Comparison of ENCODE assay signal across 10 cellular contexts in genomic region chr1:98119793-98120192, GRCh38.
A peak's percentile ranks its signal among the peaks of the same experiment; 100 is the strongest.
DNase-seq lines count a peak whose midpoint lies in the region; TF ChIP-seq lines count a peak whose summit lies in the region.
"Had no signal": no experiment of that assay in that cellular context is flagged by ENCODE, and none has a peak within 500 bp of the region (broad histone marks: within the 10 kb centered on the region; RNA-seq: fewer than 3 reads in every experiment).

No MANE protein-coding gene starts in this region.

- DNase-seq in AG08395 (ENCODE audit: low spot score) (peak; percentile 20), H9 (peak; percentile 29), NCI-H446 treated with DMSO at 0.1 percent for 48 hours (lab: John Stamatoyannopoulos, UW) (peak; percentile 86), endodermal cell (peak; percentile 67), NCI-H187 treated with DMSO at 0.1 percent for 48 hours (lab: John Stamatoyannopoulos, UW) (no peak), sigmoid colon (no peak), GM19240 (ENCODE audit: insufficient read length, low spot score) (no peak), suprapubic skin (ENCODE audit: low spot score in 2 of 2) (no peak)
- DNase-seq: esophagus squamous epithelium, substantia nigra had no signal

- H3K4me3 ChIP-seq in endodermal cell (ENCODE audit: low read length) = no peak overlapping the region
- no peak overlapping the region for H3K4me3 ChIP-seq in sigmoid colon
- no peak overlapping the region for H3K4me3 ChIP-seq in suprapubic skin
- H3K4me3 ChIP-seq: esophagus squamous epithelium had no signal

- H2BK120ac ChIP-seq in H9 (ENCODE audit: low read depth, low read length, poor library complexity, severe bottlenecking) = no peak overlapping the region

- intact Hi-C loops in sigmoid colon (cut with DNase I) = no loop called here

- H3K14ac ChIP-seq in H9 (ENCODE audit: insufficient read depth, low read length) = no peak overlapping the region

- H3K27me3 Mint-ChIP-seq in H9 (ENCODE audit: low read depth) = no peaks in the 10 kb centered on the region
- H3K27me3 Mint-ChIP-seq in endodermal cell (ENCODE audit: insufficient read depth) = peaks cover 2% of the 10 kb centered on the region

- H3K79me2 ChIP-seq in H9 (ENCODE audit: insufficient read depth, low read length) = no peaks in the 10 kb centered on the region

- H3K27ac ChIP-seq in H9 (ENCODE audit: insufficient read length, low read depth, low read length) (no peak overlapping the region), endodermal cell (ENCODE audit: low read depth, low read length) (no peak overlapping the region), sigmoid colon (no peak overlapping the region), suprapubic skin (no peak overlapping the region)
- H3K27ac ChIP-seq: esophagus squamous epithelium had no signal

- no peak overlapping the region for H2AFZ ChIP-seq in H9 (ENCODE audit: low read length)

- H3K9me3 ChIP-seq in H9 (ENCODE audit: control insufficient read depth, low read depth, low read length) (no peaks in the 10 kb centered on the region), endodermal cell (ENCODE audit: control insufficient read depth, low read length) (no peaks in the 10 kb centered on the region), sigmoid colon (no peaks in the 10 kb centered on the region), suprapubic skin (no peaks in the 10 kb centered on the region)
- H3K9me3 ChIP-seq: esophagus squamous epithelium had no signal

- TF ChIP-seq EP300 in sigmoid colon (IDR thresholded peaks at IDR 0.05) = no peak
- TF ChIP-seq EP300 in suprapubic skin (IDR thresholded peaks at IDR 0.05) = no peak

- no peaks in the 10 kb centered on the region for H3K4me1 ChIP-seq in H9 (ENCODE audit: insufficient read depth, low read length)
- H3K4me1 ChIP-seq in endodermal cell (ENCODE audit: control insufficient read depth, insufficient read depth, low read length) = no peaks in the 10 kb centered on the region
- H3K4me1 ChIP-seq in sigmoid colon = no peaks in the 10 kb centered on the region
- peaks cover 5% of the 10 kb centered on the region for H3K4me1 ChIP-seq in suprapubic skin
- H3K4me1 ChIP-seq: esophagus squamous epithelium had no signal

- WGBS in H9 (ENCODE audit: extremely low coverage, insufficient read length, low lambda C conversion rate) = no CpG with 5 or more reads among the region's 1 CpG
- WGBS in endodermal cell (ENCODE audit: insufficient coverage in 1 of 2, insufficient read length in 1 of 2), 2 experiments = no CpG with 5 or more reads among the region's 1 CpG
- WGBS in sigmoid colon, 2 donors = 4 to 31% methylated on average over 1 of the region's 1 CpG
- WGBS in suprapubic skin = 29% methylated on average over 1 of the region's 1 CpG

- TF ChIP-seq CTCF in H9 (conservative IDR thresholded peaks at IDR 0.05) = no peak
- TF ChIP-seq CTCF in endodermal cell (conservative IDR thresholded peaks at IDR 0.05) = no peak
- no peak for TF ChIP-seq CTCF in sigmoid colon (IDR thresholded peaks at IDR 0.05)
- no peak for TF ChIP-seq CTCF in suprapubic skin (IDR thresholded peaks at IDR 0.05)

- H3K4me1 Mint-ChIP-seq in H9 (no peaks in the 10 kb centered on the region), endodermal cell (no peaks in the 10 kb centered on the region)

- H3K4me3 Mint-ChIP-seq in H9 (no peak overlapping the region), endodermal cell (no peak overlapping the region)

- H2AK5ac ChIP-seq in H9 (ENCODE audit: insufficient read length, low read length) = no peak overlapping the region

- no peak overlapping the region for H2BK12ac ChIP-seq in H9 (ENCODE audit: insufficient read length, low read depth, low read length)

- no peak overlapping the region for H3K56ac ChIP-seq in H9 (ENCODE audit: insufficient read length, low read depth, low read length)

- H3K27me3 ChIP-seq in H9 (ENCODE audit: insufficient read depth, low read length) (no peaks in the 10 kb centered on the region), endodermal cell (ENCODE audit: control insufficient read depth, insufficient read depth, low read length, poor library complexity, severe bottlenecking) (no peaks in the 10 kb centered on the region), sigmoid colon (no peaks in the 10 kb centered on the region), suprapubic skin (no peaks in the 10 kb centered on the region)
- H3K27me3 ChIP-seq: esophagus squamous epithelium had no signal

- no peak overlapping the region for H3T11ph ChIP-seq in H9 (ENCODE audit: low read length)

- no peak overlapping the region for H4K5ac ChIP-seq in H9 (ENCODE audit: insufficient read length, low read depth, low read length)

- H3K36me3 ChIP-seq in endodermal cell (ENCODE audit: control insufficient read depth, insufficient read depth, low read length) (no peaks in the 10 kb centered on the region), sigmoid colon (no peaks in the 10 kb centered on the region), suprapubic skin (no peaks in the 10 kb centered on the region)
- H3K36me3 ChIP-seq: esophagus squamous epithelium had no signal

- H3K9ac ChIP-seq in H9 (ENCODE audit: extremely low read depth, insufficient read length, low read length) = no peak overlapping the region
- H3K9ac ChIP-seq in endodermal cell (ENCODE audit: extremely low read depth, low read length, poor library complexity, severe bottlenecking) = no peak overlapping the region

- H3K4ac ChIP-seq in H9 (ENCODE audit: low read depth, low read length) = no peak overlapping the region

- H3K23ac ChIP-seq in H9 (ENCODE audit: insufficient read length, low read depth, low read length) = no peak overlapping the region

- H3K4me2 ChIP-seq in H9 (ENCODE audit: insufficient read depth, insufficient read length, low read length) = no peak overlapping the region

- H3K36me3 Mint-ChIP-seq in H9 (ENCODE audit: insufficient read depth in 1 of 3, low read depth in 3 of 3) = no peaks in the 10 kb centered on the region
- H3K36me3 Mint-ChIP-seq in endodermal cell (ENCODE audit: low read depth) = no peaks in the 10 kb centered on the region

- H3K18ac ChIP-seq in H9 (ENCODE audit: insufficient read length, low read depth, low read length) = no peak overlapping the region

- no peak overlapping the region for H2BK15ac ChIP-seq in H9 (ENCODE audit: low read depth, low read length)

- TF ChIP-seq POLR2A in sigmoid colon (IDR thresholded peaks at IDR 0.05) = no peak
- no peak for TF ChIP-seq POLR2A in suprapubic skin (IDR thresholded peaks at IDR 0.05)

- no peak overlapping the region for H4K91ac ChIP-seq in H9 (ENCODE audit: insufficient read length, low read depth, low read length)

- H4K8ac ChIP-seq in H9 (replicated peaks; ENCODE audit: insufficient read length, low read depth, low read length) = no peak overlapping the region

- no peak overlapping the region for H2BK20ac ChIP-seq in H9 (ENCODE audit: low read depth, low read length, poor library complexity, severe bottlenecking)

- H3K9me3 Mint-ChIP-seq in H9 (no peaks in the 10 kb centered on the region), endodermal cell (no peaks in the 10 kb centered on the region)

- H4K20me1 ChIP-seq in H9 (ENCODE audit: control insufficient read depth, insufficient read depth, insufficient read length) = no peaks in the 10 kb centered on the region

- no peak overlapping the region for H2BK5ac ChIP-seq in H9 (ENCODE audit: insufficient read length, low read length)

- H3K79me1 ChIP-seq in H9 (ENCODE audit: insufficient read depth, low read depth, low read length, poor library complexity, severe bottlenecking) = no peaks in the 10 kb centered on the region

- no peaks in the 10 kb centered on the region for H3K23me2 ChIP-seq in H9 (ENCODE audit: insufficient read length, low read depth, low read length, poor library complexity, severe bottlenecking)

- H3K27ac Mint-ChIP-seq in H9 (no peak overlapping the region), endodermal cell (no peak overlapping the region)

Comparison
In these comparisons a context has a peak if more than half of its experiments do, and no peak if none do; other contexts are left out.
1. DNase-seq: peak in AG08395 (single experiment), H9 (single experiment), NCI-H446 treated with DMSO at 0.1 percent for 48 hours (single experiment) and endodermal cell (single experiment); none in NCI-H187 treated with DMSO at 0.1 percent for 48 hours (single experiment), sigmoid colon (single experiment), GM19240 (single experiment) and suprapubic skin (0 of 2).